23 cellular contexts compared by ENCODE assay signal in the genomic region with DNA sequence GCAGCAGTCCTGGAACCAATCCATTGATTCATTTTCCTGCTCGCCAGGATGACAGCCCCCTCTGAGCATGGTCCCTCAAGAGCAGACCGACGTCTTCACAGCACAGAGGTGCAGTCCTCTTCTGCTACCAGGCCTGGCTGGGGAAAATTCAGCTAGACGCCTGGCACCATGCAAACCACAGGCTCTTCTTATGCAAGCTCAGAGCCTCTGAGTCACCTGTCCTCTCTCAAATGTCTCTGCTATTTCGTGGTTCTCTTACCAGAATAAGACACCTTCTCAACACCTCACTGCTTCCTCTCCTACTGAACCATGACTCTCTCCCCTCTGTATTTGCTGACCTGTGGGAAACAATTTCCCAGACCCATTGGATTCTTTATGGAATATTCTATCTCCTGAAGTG.
A peak's percentile ranks its signal among the peaks of the same experiment; 100 is the strongest.
DNase-seq lines count a peak whose midpoint lies in the region; ATAC-seq and TF ChIP-seq lines count a peak whose summit lies in the region.
"Had no signal": no experiment of that assay in that cellular context is flagged by ENCODE, and none has a peak within 500 bp of the region (broad histone marks: within the 10 kb centered on the region; RNA-seq: fewer than 3 reads in every experiment).

No MANE protein-coding gene starts in this region.

- H3K4me1 ChIP-seq in breast epithelium (peaks cover 0 to 5% of the 10 kb centered on the region in 2 donors), esophagus squamous epithelium (peaks cover 0 to 6% (median 0%) of the 10 kb centered on the region in 3 donors)
- H3K4me1 ChIP-seq: ascending aorta, heart left ventricle, neural progenitor cell, tibial artery had no signal

- intact Hi-C loops in MCF 10A (cut with micrococcal nuclease): no loop called here
- intact Hi-C loops in breast epithelium (cut with DNase I; ENCODE audit: low total_unique reads): no loop called here
- intact Hi-C loops in esophagus squamous epithelium (cut with DNase I): no loop called here

- H3K27ac ChIP-seq in breast epithelium (no peak overlapping the region), esophagus squamous epithelium (no peak overlapping the region)
- H3K27ac ChIP-seq: ascending aorta, heart left ventricle, neural progenitor cell, tibial artery, WERI-Rb-1 had no signal

- POLR2A ChIA-PET in MCF 10A (lab: Yijun Ruan, JAX): interaction anchor here (0.7 to 1.8 kb wide), 2 partner anchors 20 to 132 kb away, joined by 3 read pairs; no protein-coding TSS in a partner anchor

- H3K4me3 ChIP-seq in breast epithelium (no peak overlapping the region), epithelial cell of proximal tubule (ENCODE audit: low read depth, low read length) (no peak overlapping the region), esophagus squamous epithelium (no peak overlapping the region)
- H3K4me3 ChIP-seq: ascending aorta, heart left ventricle, MG63, neural progenitor cell, tibial artery had no signal

- DNase-seq in MCF 10A (ENCODE audit: unreplicated experiment) (peak; percentile 84), breast epithelium (ENCODE audit: low spot score in 2 of 2) (no peak), NOMO-1 (lab: John Stamatoyannopoulos, UW; ENCODE audit: unreplicated experiment in 2 of 2) (peak; percentile 35 to 79), epithelial cell of proximal tubule (ENCODE audit: low read depth) (peak; percentile 74), DMS153 treated with DMSO at 0.1 percent for 48 hours (lab: John Stamatoyannopoulos, UW; ENCODE audit: unreplicated experiment) (no peak), esophagus squamous epithelium (lab: John Stamatoyannopoulos, UW) (no peak), NCI-H748 treated with DMSO at 0.1 percent for 48 hours (lab: John Stamatoyannopoulos, UW) (no peak)
- peak; percentile 12 for DNase-seq in stimulated activated naive CD8-positive, alpha-beta T cell treated with anti-CD3 and anti-CD28 coated beads, Interleukin-15, Interleukin-2, amounts not matched to agents 100 U/mL and 50 U/mL, for 24 hours
- DNase-seq: activated gamma-delta T cell treated with Interleukin-2 at 50 U/mL for 16 hours; CD8-positive, alpha-beta T cell; DND-41; effector memory CD4-positive, alpha-beta T cell; HCEC 1CT; heart left ventricle; MG63; NCI-H1930; SIG-M5; T-helper 17 cell; tibial artery; WERI-Rb-1 had no signal

- peak; percentile 60 for ATAC-seq in stimulated activated naive CD8-positive, alpha-beta T cell treated with anti-CD3 and anti-CD28 coated beads, Interleukin-15, Interleukin-2, amounts not matched to agents 100 U/mL and 50 U/mL, for 24 hours
- ATAC-seq: CD8-positive, alpha-beta T cell; heart left ventricle; T-helper 17 cell had no signal

- H3K4me3 Mint-ChIP-seq in MCF 10A (ENCODE audit: unreplicated experiment): no peak overlapping the region
- H3K4me3 Mint-ChIP-seq: CD8-positive, alpha-beta T cell; neural progenitor cell; T-helper 17 cell had no signal

- no peaks in the 10 kb centered on the region for H3K27me3 Mint-ChIP-seq in MCF 10A (ENCODE audit: insufficient read depth, unreplicated experiment)
- H3K27me3 Mint-ChIP-seq: IgD-negative memory B cell had no signal

- 76% methylated on average over 5 of the region's 5 CpGs for WGBS in esophagus squamous epithelium, 2 donors

- peaks cover 7% of the 10 kb centered on the region for H3K36me3 Mint-ChIP-seq in MCF 10A (ENCODE audit: insufficient read depth, unreplicated experiment)
- H3K36me3 Mint-ChIP-seq: CD8-positive, alpha-beta T cell; neural progenitor cell had no signal

- H3K4me1 Mint-ChIP-seq in MCF 10A (ENCODE audit: insufficient read depth, unreplicated experiment): peaks cover 18% of the 10 kb centered on the region
- H3K4me1 Mint-ChIP-seq: T-helper 17 cell had no signal

- H3K36me3 ChIP-seq in breast epithelium (no peaks in the 10 kb centered on the region), esophagus squamous epithelium (no peaks in the 10 kb centered on the region)
- H3K36me3 ChIP-seq: ascending aorta, heart left ventricle, MG63, neural progenitor cell, tibial artery, WERI-Rb-1 had no signal

- TF ChIP-seq CTCF in MCF 10A (IDR thresholded peaks at IDR 0.05; ENCODE audit: unreplicated experiment) (no peak), breast epithelium (IDR thresholded peaks at IDR 0.05) (no peak), epithelial cell of proximal tubule (conservative IDR thresholded peaks at IDR 0.05; ENCODE audit: low read depth, low read length) (no peak), esophagus squamous epithelium (IDR thresholded peaks at IDR 0.05) (no peak)

- no peaks in the 10 kb centered on the region for H3K27me3 ChIP-seq in breast epithelium
- no peaks in the 10 kb centered on the region for H3K27me3 ChIP-seq in esophagus squamous epithelium
- H3K27me3 ChIP-seq: ascending aorta, heart left ventricle, MG63, neural progenitor cell had no signal

- no peak for TF ChIP-seq POLR2A in breast epithelium (IDR thresholded peaks at IDR 0.05)
- TF ChIP-seq POLR2A in esophagus squamous epithelium (IDR thresholded peaks at IDR 0.05): no peak

- CTCF ChIA-PET in MCF 10A (lab: Yijun Ruan, JAX): interaction anchor here (0.5 to 4.2 kb wide), 5 partner anchors 11 to 137 kb away, joined by 3 to 44 read pairs (median 7); no protein-coding TSS in a partner anchor

- no peak overlapping the region for H3K27ac Mint-ChIP-seq in MCF 10A (ENCODE audit: low read depth, unreplicated experiment)
- H3K27ac Mint-ChIP-seq: CD8-positive, alpha-beta T cell; IgD-negative memory B cell; neural progenitor cell; T-helper 17 cell had no signal

- H3K9me3 Mint-ChIP-seq in MCF 10A (ENCODE audit: unreplicated experiment): no peaks in the 10 kb centered on the region
- H3K9me3 Mint-ChIP-seq: CD8-positive, alpha-beta T cell; neural progenitor cell had no signal

- H3K9me3 ChIP-seq in breast epithelium: no peaks in the 10 kb centered on the region
- no peaks in the 10 kb centered on the region for H3K9me3 ChIP-seq in esophagus squamous epithelium
- H3K9me3 ChIP-seq: ascending aorta, heart left ventricle, MG63, tibial artery had no signal

- BruUV-seq in MCF 10A (replicated peaks; lab: Mats Ljungman, UMichigan): no TSS peak

Comparison
In these comparisons a context has a peak if more than half of its experiments do, and no peak if none do; other contexts are left out.
1. DNase-seq: peak in MCF 10A (single experiment), NOMO-1 (2 of 2), epithelial cell of proximal tubule (single experiment) and stimulated activated naive CD8-positive, alpha-beta T cell treated with anti-CD3 and anti-CD28 coated beads, Interleukin-15, Interleukin-2, amounts not matched to agents 100 U/mL and 50 U/mL, for 24 hours (single experiment); none in breast epithelium (0 of 2), DMS153 treated with DMSO at 0.1 percent for 48 hours (single experiment), esophagus squamous epithelium (single experiment) and NCI-H748 treated with DMSO at 0.1 percent for 48 hours (single experiment).